Comparison of ENCODE assay signal across 1 cellular context in the genomic region with DNA sequence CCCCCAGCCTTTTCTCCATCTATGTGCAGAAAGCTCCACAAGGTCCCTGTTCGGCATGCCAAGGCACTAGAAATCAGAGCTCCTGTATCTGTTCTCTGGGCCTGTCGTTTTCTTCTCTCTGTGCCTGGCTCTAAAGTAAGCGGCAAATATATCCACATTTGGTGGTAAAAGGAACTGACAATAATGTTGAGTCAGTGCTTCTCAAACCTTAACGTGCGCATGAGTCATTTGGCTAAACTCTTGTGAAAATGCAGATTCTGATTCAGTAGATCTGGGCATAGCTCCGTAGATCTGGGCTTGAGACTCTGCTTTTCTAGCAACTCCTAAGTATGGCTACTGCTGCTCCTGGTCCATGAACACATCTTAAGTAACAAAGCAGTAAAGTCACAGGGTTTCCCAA.
TF ChIP-seq lines count a peak whose summit lies in the region.

No MANE protein-coding gene starts in this region.

TF ChIP-seq in SK-N-SH, 30 proteins besides CTCF, POLR2A, EP300 and RAD21 (continued from another document):
- TF ChIP-seq, protein P1, sequence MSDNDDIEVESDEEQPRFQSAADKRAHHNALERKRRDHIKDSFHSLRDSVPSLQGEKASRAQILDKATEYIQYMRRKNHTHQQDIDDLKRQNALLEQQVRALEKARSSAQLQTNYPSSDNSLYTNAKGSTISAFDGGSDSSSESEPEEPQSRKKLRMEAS (IDR thresholded peaks at IDR 0.05; ENCODE audit: low read depth) = peak; percentile 84
- TF ChIP-seq JUND (IDR thresholded peaks at IDR 0.05) = peak; percentile 89
- peak; percentile 75 for TF ChIP-seq NFIC (IDR thresholded peaks at IDR 0.05; ENCODE audit: borderline replicate concordance)
- TF ChIP-seq EZH2phosphoT487 (IDR thresholded peaks at IDR 0.05; ENCODE audit: borderline replicate concordance, low read depth) = no peak
- peak; percentile 97 for TF ChIP-seq FOSL2 (IDR thresholded peaks at IDR 0.05; ENCODE audit: borderline replicate concordance, low read depth)
- TF ChIP-seq, protein P2, sequence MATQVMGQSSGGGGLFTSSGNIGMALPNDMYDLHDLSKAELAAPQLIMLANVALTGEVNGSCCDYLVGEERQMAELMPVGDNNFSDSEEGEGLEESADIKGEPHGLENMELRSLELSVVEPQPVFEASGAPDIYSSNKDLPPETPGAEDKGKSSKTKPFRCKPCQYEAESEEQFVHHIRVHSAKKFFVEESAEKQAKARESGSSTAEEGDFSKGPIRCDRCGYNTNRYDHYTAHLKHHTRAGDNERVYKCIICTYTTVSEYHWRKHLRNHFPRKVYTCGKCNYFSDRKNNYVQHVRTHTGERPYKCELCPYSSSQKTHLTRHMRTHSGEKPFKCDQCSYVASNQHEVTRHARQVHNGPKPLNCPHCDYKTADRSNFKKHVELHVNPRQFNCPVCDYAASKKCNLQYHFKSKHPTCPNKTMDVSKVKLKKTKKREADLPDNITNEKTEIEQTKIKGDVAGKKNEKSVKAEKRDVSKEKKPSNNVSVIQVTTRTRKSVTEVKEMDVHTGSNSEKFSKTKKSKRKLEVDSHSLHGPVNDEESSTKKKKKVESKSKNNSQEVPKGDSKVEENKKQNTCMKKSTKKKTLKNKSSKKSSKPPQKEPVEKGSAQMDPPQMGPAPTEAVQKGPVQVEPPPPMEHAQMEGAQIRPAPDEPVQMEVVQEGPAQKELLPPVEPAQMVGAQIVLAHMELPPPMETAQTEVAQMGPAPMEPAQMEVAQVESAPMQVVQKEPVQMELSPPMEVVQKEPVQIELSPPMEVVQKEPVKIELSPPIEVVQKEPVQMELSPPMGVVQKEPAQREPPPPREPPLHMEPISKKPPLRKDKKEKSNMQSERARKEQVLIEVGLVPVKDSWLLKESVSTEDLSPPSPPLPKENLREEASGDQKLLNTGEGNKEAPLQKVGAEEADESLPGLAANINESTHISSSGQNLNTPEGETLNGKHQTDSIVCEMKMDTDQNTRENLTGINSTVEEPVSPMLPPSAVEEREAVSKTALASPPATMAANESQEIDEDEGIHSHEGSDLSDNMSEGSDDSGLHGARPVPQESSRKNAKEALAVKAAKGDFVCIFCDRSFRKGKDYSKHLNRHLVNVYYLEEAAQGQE (IDR thresholded peaks at IDR 0.05; ENCODE audit: low read depth, low read length) = 0 out of 2 replicates have a peak, but pooled peaks have one; percentile 13
- TF ChIP-seq, protein P3, sequence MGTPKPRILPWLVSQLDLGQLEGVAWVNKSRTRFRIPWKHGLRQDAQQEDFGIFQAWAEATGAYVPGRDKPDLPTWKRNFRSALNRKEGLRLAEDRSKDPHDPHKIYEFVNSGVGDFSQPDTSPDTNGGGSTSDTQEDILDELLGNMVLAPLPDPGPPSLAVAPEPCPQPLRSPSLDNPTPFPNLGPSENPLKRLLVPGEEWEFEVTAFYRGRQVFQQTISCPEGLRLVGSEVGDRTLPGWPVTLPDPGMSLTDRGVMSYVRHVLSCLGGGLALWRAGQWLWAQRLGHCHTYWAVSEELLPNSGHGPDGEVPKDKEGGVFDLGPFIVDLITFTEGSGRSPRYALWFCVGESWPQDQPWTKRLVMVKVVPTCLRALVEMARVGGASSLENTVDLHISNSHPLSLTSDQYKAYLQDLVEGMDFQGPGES (IDR thresholded peaks at IDR 0.05; ENCODE audit: low read depth, low read length) = no peak
- no peak for TF ChIP-seq SIN3A (IDR thresholded peaks at IDR 0.05; ENCODE audit: borderline replicate concordance, low read depth, low read length)
- peak; percentile 66; the same call in 1 of the 2 replicates for TF ChIP-seq TCF12 (IDR thresholded peaks at IDR 0.05)
- TF ChIP-seq NRF1 (IDR thresholded peaks at IDR 0.05; ENCODE audit: low read depth, low read length) = peak; percentile 23; the same call in 1 of the 2 replicates
- TF ChIP-seq CHD2 (IDR thresholded peaks at IDR 0.05; ENCODE audit: low read length, partially characterized antibody) = no peak
